ENCODE assay signal across 20 cellular contexts in genomic region chr13:93145199-93145598, GRCh38.
A peak's percentile ranks its signal among the peaks of the same experiment; 100 is the strongest.
DNase-seq lines count a peak whose midpoint lies in the region; ATAC-seq, FAIRE-seq and TF ChIP-seq lines count a peak whose summit lies in the region.
"Had no signal": no experiment of that assay in that cellular context is flagged by ENCODE, and none has a peak within 500 bp of the region (broad histone marks: within the 10 kb centered on the region; RNA-seq: fewer than 3 reads in every experiment).

No MANE protein-coding gene starts in this region.

- no peaks in the 10 kb centered on the region for H3K9me3 Mint-ChIP-seq in endodermal cell

- no peak overlapping the region for H3K4me3 Mint-ChIP-seq in endodermal cell
- H3K4me3 Mint-ChIP-seq: CD4-positive, alpha-beta memory T cell; IgD-negative memory B cell had no signal

- H3K36me3 ChIP-seq in NT2/D1 (ENCODE audit: insufficient read depth, insufficient read length, low read length) (no peaks in the 10 kb centered on the region), endodermal cell (ENCODE audit: control insufficient read depth, insufficient read depth, low read length) (no peaks in the 10 kb centered on the region), iPS-20b (ENCODE audit: insufficient read depth, low read depth, low read length) (no peaks in the 10 kb centered on the region)
- H3K36me3 ChIP-seq: Peyer's patch had no signal

- H3K9me3 ChIP-seq in NT2/D1 (ENCODE audit: insufficient read depth, low read length) (no peaks in the 10 kb centered on the region), endodermal cell (ENCODE audit: control insufficient read depth, low read length) (no peaks in the 10 kb centered on the region), iPS-20b (ENCODE audit: insufficient read depth, low read depth, low read length) (no peaks in the 10 kb centered on the region)
- H3K9me3 ChIP-seq: Peyer's patch had no signal

- WGBS in endodermal cell (ENCODE audit: insufficient coverage in 1 of 2, insufficient read length in 1 of 2), 2 experiments, result 57 to 72% methylated on average over 1 to 2 of the region's 2 CpGs

- in situ Hi-C loops in Caki2 (cut with HindIII; ENCODE audit: low pct_unique_long_range_greater_than_20kb, low sequenced_read_pairs), result no loop called here

- H3K27ac Mint-ChIP-seq in endodermal cell, result no peak overlapping the region
- H3K27ac Mint-ChIP-seq: CD4-positive, alpha-beta memory T cell; IgD-negative memory B cell had no signal

- H3K27me3 ChIP-seq in NT2/D1 (ENCODE audit: insufficient read depth, insufficient read length) (no peaks in the 10 kb centered on the region), endodermal cell (ENCODE audit: control insufficient read depth, insufficient read depth, low read length, poor library complexity, severe bottlenecking) (no peaks in the 10 kb centered on the region), iPS-20b (ENCODE audit: insufficient read depth, low read length) (no peaks in the 10 kb centered on the region)
- H3K27me3 ChIP-seq: Peyer's patch had no signal

- no peaks in the 10 kb centered on the region for H3K27me3 Mint-ChIP-seq in endodermal cell (ENCODE audit: insufficient read depth)
- H3K27me3 Mint-ChIP-seq: CD4-positive, alpha-beta memory T cell; IgD-negative memory B cell had no signal

- H3K4me3 ChIP-seq in NT2/D1 (ENCODE audit: insufficient read length, low read depth) (no peak overlapping the region), endodermal cell (ENCODE audit: low read length) (no peak overlapping the region), iPS-20b (ENCODE audit: low read length) (peak overlapping the region; percentile 37; the same call in 1 of the 2 replicates)
- H3K4me3 ChIP-seq: GM12878, Peyer's patch had no signal

- H3K36me3 Mint-ChIP-seq in endodermal cell (ENCODE audit: low read depth), result no peaks in the 10 kb centered on the region
- H3K36me3 Mint-ChIP-seq: CD4-positive, alpha-beta memory T cell; IgD-negative memory B cell had no signal

- H3K4me1 Mint-ChIP-seq in endodermal cell, result peaks cover 5% of the 10 kb centered on the region
- H3K4me1 Mint-ChIP-seq: CD4-positive, alpha-beta memory T cell; IgD-negative memory B cell had no signal

- DNase-seq in Caki2 (ENCODE audit: low read depth) (peak; percentile 37), NT2/D1 (ENCODE audit: low read depth, low spot score) (peak; percentile 2), endodermal cell (peak; percentile 50), NCI-H345 treated with DMSO at 0.1 percent for 48 hours (lab: John Stamatoyannopoulos, UW; ENCODE audit: unreplicated experiment) (no peak), GM12891 (ENCODE audit: insufficient read length, low spot score) (no peak)
- DNase-seq: Calu3; CD4-positive, alpha-beta memory T cell; DMS53; EL; GOT3; Karpas-422; NCI-H1417 treated with DMSO at 0.1 percent for 48 hours; NCI-H187 treated with DMSO at 0.1 percent for 48 hours; NCI-H446; Peyer's patch had no signal

- H3K27ac ChIP-seq in endodermal cell (ENCODE audit: low read depth, low read length), result no peak overlapping the region
- no peak overlapping the region for H3K27ac ChIP-seq in iPS-20b (ENCODE audit: low read length)
- H3K27ac ChIP-seq: Peyer's patch had no signal

- H3K4me1 ChIP-seq in NT2/D1 (ENCODE audit: insufficient read depth, insufficient read length) (no peaks in the 10 kb centered on the region), endodermal cell (ENCODE audit: control insufficient read depth, insufficient read depth, low read length) (no peaks in the 10 kb centered on the region), iPS-20b (ENCODE audit: insufficient read depth, low read length) (peaks cover 17% of the 10 kb centered on the region; the same call in 1 of the 2 replicates)
- H3K4me1 ChIP-seq: Peyer's patch had no signal

- TF ChIP-seq POLR2A in GM12891 (IDR thresholded peaks at IDR 0.05; ENCODE audit: low read depth, low read length), result no peak

- no peak overlapping the region for H3K9ac ChIP-seq in NT2/D1 (ENCODE audit: insufficient read length, low read depth)
- no peak overlapping the region for H3K9ac ChIP-seq in endodermal cell (ENCODE audit: extremely low read depth, low read length, poor library complexity, severe bottlenecking)
- H3K9ac ChIP-seq in iPS-20b (ENCODE audit: low read depth, low read length), result peak overlapping the region; percentile 50; the same call in 1 of the 2 replicates

- ATAC-seq in GM19351 (IDR thresholded peaks at IDR 0.05; ENCODE audit: unreplicated experiment), result no peak
- ATAC-seq: GM12878, Right ventricle myocardium inferior had no signal

- no peak for TF ChIP-seq CTCF in endodermal cell (conservative IDR thresholded peaks at IDR 0.05)

- no peak for FAIRE-seq in GM12891 (lab: Jason Lieb, UNC)
- FAIRE-seq: GM12878 had no signal

TF ChIP-seq in GM12891, 5 proteins besides CTCF, POLR2A, EP300 and RAD21:
- TF ChIP-seq TAF1 (IDR thresholded peaks at IDR 0.05; ENCODE audit: low read depth, low read length) (no peak), POU2F2 (IDR thresholded peaks at IDR 0.05; ENCODE audit: low read depth, low read length) (no peak), POLR2AphosphoS5 (IDR thresholded peaks at IDR 0.05; ENCODE audit: low read depth, low read length) (no peak), SPI1 (IDR thresholded peaks at IDR 0.05; ENCODE audit: low read depth, low read length) (no peak), PAX5 (IDR thresholded peaks at IDR 0.05; ENCODE audit: insufficient read depth, low read length, severe bottlenecking) (no peak)

Comparison
In these comparisons a context has a peak if more than half of its experiments do, and no peak if none do; other contexts are left out.
1. DNase-seq: peak in Caki2 (single experiment), NT2/D1 (single experiment) and endodermal cell (single experiment); none in NCI-H345 treated with DMSO at 0.1 percent for 48 hours (single experiment) and GM12891 (single experiment).